In the genomic region with DNA sequence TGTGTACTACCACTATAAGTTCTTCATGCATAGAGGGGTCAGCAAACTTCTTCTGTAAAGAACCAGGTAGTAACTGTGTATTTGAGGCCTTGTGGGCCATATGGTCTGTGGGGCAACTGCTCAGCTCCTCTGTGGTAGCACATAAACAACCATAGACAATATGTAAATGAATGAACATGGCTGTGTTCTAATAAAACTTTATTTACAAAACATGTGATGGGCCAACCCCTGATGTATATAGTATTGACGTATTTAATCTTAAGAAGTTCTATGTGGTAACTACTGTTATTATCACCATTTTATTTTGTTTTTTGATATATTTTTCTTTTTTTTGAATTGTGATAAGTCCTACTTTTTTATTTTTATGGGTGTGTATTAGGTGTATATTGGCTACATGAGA, we compare ENCODE assay signal across 19 cellular contexts.
"Had no signal": no experiment of that assay in that cellular context is flagged by ENCODE, and none has a peak within 500 bp of the region (broad histone marks: within the 10 kb centered on the region; RNA-seq: fewer than 3 reads in every experiment).

No MANE protein-coding gene starts in this region.

- H3K9me3 Mint-ChIP-seq: dendritic cell treated with granulocyte-macrophage colony-stimulating factor and Interleukin-4, amounts not matched to agents 40 ng/mL and 50 ng/mL, for 4 days; effector memory CD8-positive, alpha-beta T cell; natural killer cell; neural crest cell; stimulated activated naive CD8-positive, alpha-beta T cell treated with anti-CD3 and anti-CD28 coated beads, Interleukin-15, amount 100 ng/mL, for 72 hours had no signal

- H3K27ac Mint-ChIP-seq: dendritic cell treated with granulocyte-macrophage colony-stimulating factor and Interleukin-4, amounts not matched to agents 40 ng/mL and 50 ng/mL, for 4 days; stimulated activated naive CD8-positive, alpha-beta T cell treated with anti-CD3 and anti-CD28 coated beads, Interleukin-15, amount 100 ng/mL, for 72 hours had no signal

- H3K27me3 Mint-ChIP-seq: dendritic cell treated with granulocyte-macrophage colony-stimulating factor and Interleukin-4, amounts not matched to agents 40 ng/mL and 50 ng/mL, for 4 days; effector memory CD8-positive, alpha-beta T cell; stimulated activated naive B cell treated with anti-CD40 and anti-IgM and Interleukin-4, amounts not matched to agents 10 μg/mL and 1 μg/mL and 100 μg/mL, for 72 hours; stimulated activated naive CD8-positive, alpha-beta T cell treated with anti-CD3 and anti-CD28 coated beads, Interleukin-15, amount 100 ng/mL, for 72 hours had no signal

- H3K4me3 Mint-ChIP-seq: dendritic cell treated with granulocyte-macrophage colony-stimulating factor and Interleukin-4, amounts not matched to agents 40 ng/mL and 50 ng/mL, for 4 days; natural killer cell; neural crest cell; stimulated activated naive CD8-positive, alpha-beta T cell treated with anti-CD3 and anti-CD28 coated beads, Interleukin-15, amount 100 ng/mL, for 72 hours had no signal

- DNase-seq: effector memory CD8-positive, alpha-beta T cell; gastrocnemius medialis; heart right ventricle; islet precursor cell; mammary epithelial cell; mucosa of descending colon; natural killer cell; posterior cingulate gyrus; spleen; stimulated activated CD4-positive, alpha-beta T cell treated with anti-CD3 and anti-CD28 coated beads, Interleukin-15, amount 100 ng/mL, for 24 hours; stimulated activated CD4-positive, alpha-beta T cell treated with anti-CD3 and anti-CD28 coated beads, Interleukin-1b, Interleukin-23, amount 100 ng/mL, for 48 hours; stimulated activated CD4-positive, alpha-beta T cell treated with anti-CD3 and anti-CD28 coated beads, Interleukin-4, amount 100 ng/mL, for 24 hours; stimulated activated naive B cell treated with anti-CD40 and anti-IgM and Interleukin-4, amounts not matched to agents 10 μg/mL and 1 μg/mL and 100 μg/mL, for 72 hours; stimulated activated naive CD8-positive, alpha-beta T cell treated with anti-CD3 and anti-CD28 coated beads, Interleukin-15, amount 100 ng/mL, for 72 hours; testis; transverse colon had no signal

- H3K4me1 Mint-ChIP-seq: neural crest cell had no signal

- H3K36me3 Mint-ChIP-seq: natural killer cell had no signal

- ATAC-seq: effector memory CD8-positive, alpha-beta T cell; gastrocnemius medialis; left lobe of liver; natural killer cell; stimulated activated naive B cell treated with anti-CD40 and anti-IgM and Interleukin-4, amounts not matched to agents 10 μg/mL and 1 μg/mL and 100 μg/mL, for 72 hours; stimulated activated naive CD8-positive, alpha-beta T cell treated with anti-CD3 and anti-CD28 coated beads, Interleukin-15, amount 100 ng/mL, for 72 hours had no signal
